Comparison of ENCODE assay signal across 26 cellular contexts in the genomic region with DNA sequence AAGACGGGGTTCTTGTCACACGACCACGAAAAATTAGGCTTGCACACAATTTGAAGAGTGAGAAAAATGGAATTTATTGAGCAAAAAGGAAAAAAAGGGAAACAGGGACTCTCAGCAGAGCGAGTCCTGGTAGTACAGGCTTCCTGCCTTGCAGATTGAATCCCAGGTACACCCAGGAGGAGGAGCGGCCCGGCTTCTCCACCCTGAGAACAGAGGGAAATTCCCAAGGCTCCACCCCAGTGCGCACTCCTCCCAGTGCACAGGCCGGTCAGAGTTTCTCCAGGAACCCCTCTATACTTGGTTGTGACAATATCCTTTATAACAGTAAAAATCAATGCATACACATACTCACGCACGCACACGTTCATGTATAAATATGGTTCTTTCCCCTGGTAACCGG.
"Had no signal": no experiment of that assay in that cellular context is flagged by ENCODE, and none has a peak within 500 bp of the region (broad histone marks: within the 10 kb centered on the region; RNA-seq: fewer than 3 reads in every experiment).

No MANE protein-coding gene starts in this region.

- H3K27ac ChIP-seq: dorsolateral prefrontal cortex, epithelial cell of prostate, gastroesophageal sphincter, heart left ventricle, hepatocyte, lower lobe of right lung, ovary, psoas muscle, sigmoid colon, testis, tibial artery had no signal

- H3K4me3 Mint-ChIP-seq: natural killer cell; stimulated activated memory B cell treated with anti-CD40 and anti-IgM and Interleukin-4, amounts not matched to agents 10 μg/mL and 1 μg/mL and 100 μg/mL, for 72 hours; type B pancreatic cell had no signal

- H3K36me3 Mint-ChIP-seq: stimulated activated memory B cell treated with anti-CD40 and anti-IgM and Interleukin-4, amounts not matched to agents 10 μg/mL and 1 μg/mL and 100 μg/mL, for 72 hours; type B pancreatic cell had no signal

- H2AFZ ChIP-seq: hepatocyte had no signal

- H3K27me3 ChIP-seq: dorsolateral prefrontal cortex, gastroesophageal sphincter, heart left ventricle, hepatocyte, ovary, sigmoid colon, testis, tibial artery had no signal

- H3K4me1 ChIP-seq: gastroesophageal sphincter, heart left ventricle, lower lobe of right lung, sigmoid colon, testis, tibial artery had no signal

- H3K79me2 ChIP-seq: hepatocyte had no signal

- H3K36me3 ChIP-seq: gastroesophageal sphincter, lower lobe of right lung, ovary, sigmoid colon, tibial artery had no signal

- DNase-seq: dorsolateral prefrontal cortex; effector CD4-positive, alpha-beta T cell; foreskin fibroblast; heart left ventricle; kidney glomerular epithelial cell; left ventricle myocardium superior; lower lobe of right lung; natural killer cell; occipital lobe; ovary; posterior cingulate gyrus; psoas muscle; right cardiac atrium; sigmoid colon; stimulated activated CD4-positive, alpha-beta T cell treated with anti-CD3 and anti-CD28 coated beads, Interleukin-2, amount 100 ng/mL, for 24 hours; stimulated activated CD4-positive, alpha-beta T cell treated with anti-CD3 and anti-CD28 coated beads, Interleukin-4, amount 100 ng/mL, for 24 hours; stimulated activated naive CD8-positive, alpha-beta T cell treated with anti-CD3 and anti-CD28 coated beads, Interleukin-15, Interleukin-2, amounts not matched to agents 100 U/mL and 50 U/mL, for 24 hours; substantia nigra; testis; tibial artery had no signal

- H3K9me3 Mint-ChIP-seq: natural killer cell; stimulated activated memory B cell treated with anti-CD40 and anti-IgM and Interleukin-4, amounts not matched to agents 10 μg/mL and 1 μg/mL and 100 μg/mL, for 72 hours had no signal

- H3K4me2 ChIP-seq: hepatocyte had no signal

- H3K27me3 Mint-ChIP-seq: type B pancreatic cell had no signal

- ATAC-seq: esophagus mucosa; gastroesophageal sphincter; heart left ventricle; left ventricle myocardium superior; lower lobe of right lung; natural killer cell; psoas muscle; right cardiac atrium; stimulated activated memory B cell treated with anti-CD40 and anti-IgM and Interleukin-4, amounts not matched to agents 10 μg/mL and 1 μg/mL and 100 μg/mL, for 72 hours; stimulated activated naive CD8-positive, alpha-beta T cell treated with anti-CD3 and anti-CD28 coated beads, Interleukin-15, Interleukin-2, amounts not matched to agents 100 U/mL and 50 U/mL, for 24 hours had no signal

- H3K9me3 ChIP-seq: gastroesophageal sphincter, heart left ventricle, lower lobe of right lung, ovary, psoas muscle, sigmoid colon, testis, tibial artery had no signal

- H3K4me3 ChIP-seq: dorsolateral prefrontal cortex, gastroesophageal sphincter, heart left ventricle, hepatocyte, lower lobe of right lung, ovary, psoas muscle, sigmoid colon, testis, tibial artery had no signal

- H3K27ac Mint-ChIP-seq: natural killer cell; stimulated activated memory B cell treated with anti-CD40 and anti-IgM and Interleukin-4, amounts not matched to agents 10 μg/mL and 1 μg/mL and 100 μg/mL, for 72 hours; type B pancreatic cell had no signal

- H3K4me1 Mint-ChIP-seq: stimulated activated memory B cell treated with anti-CD40 and anti-IgM and Interleukin-4, amounts not matched to agents 10 μg/mL and 1 μg/mL and 100 μg/mL, for 72 hours had no signal
